15 cellular contexts compared by ENCODE assay signal in the genomic region with DNA sequence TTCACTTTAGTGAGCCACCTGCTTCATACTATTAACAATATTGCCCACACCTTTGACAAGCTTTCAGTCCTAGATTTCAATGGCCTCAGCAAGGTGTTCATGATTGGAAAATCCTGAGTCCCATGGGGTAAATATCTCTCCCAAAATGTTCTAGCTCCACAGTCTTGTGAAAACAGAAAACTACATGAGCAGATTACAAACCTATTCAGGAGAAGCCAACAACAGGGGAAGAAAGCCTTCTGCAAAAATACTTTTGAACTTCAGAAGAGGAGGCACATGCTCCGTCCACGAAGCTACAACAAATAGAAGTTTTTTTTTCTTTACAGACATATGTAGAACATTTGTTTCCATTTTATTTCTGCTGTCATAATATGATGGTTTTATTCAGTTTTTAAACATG.
"Had no signal": no experiment of that assay in that cellular context is flagged by ENCODE, and none has a peak within 500 bp of the region (broad histone marks: within the 10 kb centered on the region; RNA-seq: fewer than 3 reads in every experiment).

No MANE protein-coding gene starts in this region.

- H3K27ac ChIP-seq: brain microvascular endothelial cell, epithelial cell of prostate, esophagus squamous epithelium, left ventricle myocardium inferior, sigmoid colon, tibial artery, upper lobe of right lung had no signal

- H3K27me3 ChIP-seq: brain microvascular endothelial cell, esophagus squamous epithelium, sigmoid colon, tibial artery, upper lobe of right lung had no signal

- ATAC-seq: activated T-cell treated with anti-CD3 and anti-CD28 coated beads, Interleukin-2, amount 50 U/mL, for 72 hours; natural killer cell; stimulated activated effector memory CD8-positive, alpha-beta T cell treated with anti-CD3 and anti-CD28 coated beads, Interleukin-12 subunit alpha, Interleukin-12 subunit beta, amount 100 ng/mL, for 72 hours had no signal

- DNase-seq: activated naive CD4-positive, alpha-beta T cell; activated T-cell treated with anti-CD3 and anti-CD28 coated beads for 4 hours; aorta; effector CD4-positive, alpha-beta T cell; esophagus squamous epithelium; sigmoid colon; tibial artery; upper lobe of right lung had no signal

- H3K9me3 ChIP-seq: esophagus squamous epithelium, sigmoid colon, tibial artery, upper lobe of right lung had no signal

- H3K36me3 ChIP-seq: brain microvascular endothelial cell, esophagus squamous epithelium, left ventricle myocardium inferior, sigmoid colon, tibial artery, upper lobe of right lung had no signal

- H3K4me1 ChIP-seq: upper lobe of right lung had no signal

- H3K4me3 ChIP-seq: lung, sigmoid colon, tibial artery had no signal
